Comparison of ENCODE assay signal across 15 cellular contexts in the genomic region with DNA sequence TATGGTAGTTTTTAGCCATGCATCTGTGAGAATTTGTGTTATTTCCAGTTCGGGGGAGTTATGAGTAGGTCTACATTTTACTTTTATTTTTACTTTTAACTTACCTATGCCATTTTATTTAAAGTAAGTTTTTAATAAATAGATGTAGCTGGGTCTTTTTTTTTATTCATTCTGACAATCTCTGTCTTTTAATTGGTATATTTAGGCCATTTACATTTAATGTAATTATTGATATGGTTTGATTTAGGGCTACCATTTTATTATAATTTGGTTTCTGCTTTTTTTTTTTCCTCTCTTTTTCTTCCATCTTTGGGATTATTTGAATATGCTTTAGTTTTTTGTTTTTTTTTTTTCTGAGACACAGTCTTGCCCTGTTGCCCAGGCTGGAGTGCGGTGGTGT. TPM values are rescaled to one million over a fixed set of nuclear protein-coding genes. Genes with fewer than 3 reads are reported as not detected.
DNase-seq lines count a peak whose midpoint lies in the region; ATAC-seq and TF ChIP-seq lines count a peak whose summit lies in the region.
"Had no signal": no experiment of that assay in that cellular context is flagged by ENCODE, and none has a peak within 500 bp of the region (broad histone marks: within the 10 kb centered on the region; RNA-seq: fewer than 3 reads in every experiment).

No MANE protein-coding gene starts in this region.

- peaks cover 3% of the 10 kb centered on the region for H3K4me1 ChIP-seq in fibroblast of lung (ENCODE audit: control insufficient read depth, extremely low read depth, insufficient read depth, low read length)
- H3K4me1 ChIP-seq: colonic mucosa had no signal

- peaks cover 88% of the 10 kb centered on the region for H3F3A ChIP-seq in SU-DHL-6 (ENCODE audit: insufficient read depth)

- H3K4me1 Mint-ChIP-seq in T-helper 1 cell treated with Interleukin-12 subunit alpha and Interleukin-12 subunit beta and Interleukin-4 antibody, amounts not matched to agents 30 μg/mL and 1 μg/mL, for 36 hours (ENCODE audit: low read depth) = peaks cover 20% of the 10 kb centered on the region
- peaks cover 8% of the 10 kb centered on the region for H3K4me1 Mint-ChIP-seq in progenitor cell of endocrine pancreas (ENCODE audit: low read depth)

- H4K20me1 ChIP-seq in SU-DHL-6 (ENCODE audit: low read depth, low read length) (no peaks in the 10 kb centered on the region), fibroblast of lung (ENCODE audit: control insufficient read depth, extremely low read depth, insufficient read depth, low read length) (no peaks in the 10 kb centered on the region)

- H3K4me2 ChIP-seq in SU-DHL-6 (ENCODE audit: low read depth, low read length, poor library complexity, severe bottlenecking) (peak overlapping the region; percentile 96), fibroblast of lung (ENCODE audit: extremely low read depth, insufficient read depth, low read length) (peak overlapping the region; percentile 56)

- peak overlapping the region; percentile 99 for H3K9ac ChIP-seq in SU-DHL-6 (ENCODE audit: low read length)
- no peak overlapping the region for H3K9ac ChIP-seq in fibroblast of lung (ENCODE audit: insufficient read depth, low read length)

- TF ChIP-seq CTCF in SU-DHL-6 (IDR thresholded peaks at IDR 0.05; ENCODE audit: insufficient read depth, low read length, poor library complexity, severe bottlenecking) (no peak), fibroblast of lung (conservative IDR thresholded peaks at IDR 0.05 in 1 of 2, IDR thresholded peaks at IDR 0.05 in 1 of 2; ENCODE audit: low read depth in 1 of 2, low read length in 2 of 2) (no peak), progenitor cell of endocrine pancreas (IDR thresholded peaks at IDR 0.05; ENCODE audit: unreplicated experiment) (no peak)

- no peaks in the 10 kb centered on the region for H3K27me3 ChIP-seq in SU-DHL-6 (ENCODE audit: low read length)
- H3K27me3 ChIP-seq in fibroblast of lung (ENCODE audit: control insufficient read depth, insufficient read depth, low read length) = no peaks in the 10 kb centered on the region
- H3K27me3 ChIP-seq: colonic mucosa, sigmoid colon had no signal

- ATAC-seq in HG02973 (IDR thresholded peaks at IDR 0.05; ENCODE audit: unreplicated experiment) = no peak
- ATAC-seq in GM18520 (IDR thresholded peaks at IDR 0.05; ENCODE audit: unreplicated experiment) = no peak
- ATAC-seq in GM19023 (IDR thresholded peaks at IDR 0.05; ENCODE audit: unreplicated experiment) = no peak

- no peaks in the 10 kb centered on the region for H3K9me2 ChIP-seq in SU-DHL-6 (replicated peaks; ENCODE audit: insufficient read depth, low read length)

- no peak for DNase-seq in T-helper 1 cell
- DNase-seq in fibroblast of lung (ENCODE audit: low read depth in 2 of 2) = no peak
- no peak for DNase-seq in progenitor cell of endocrine pancreas (ENCODE audit: low spot score, unreplicated experiment)
- DNase-seq: activated T-cell treated with anti-CD3 and anti-CD28 coated beads, Interleukin-2, amount 50 U/mL, for 48 hours; colonic mucosa; DMS153; NCI-H1930; PC-9; sigmoid colon had no signal

- no peaks in the 10 kb centered on the region for H3K9me3 ChIP-seq in SU-DHL-6 (ENCODE audit: insufficient read depth, low read length)
- H3K9me3 ChIP-seq in fibroblast of lung (ENCODE audit: control insufficient read depth, insufficient read depth, low read depth, low read length) = no peaks in the 10 kb centered on the region
- H3K9me3 ChIP-seq: colonic mucosa, sigmoid colon had no signal

- peaks cover 10% of the 10 kb centered on the region for H3K36me3 Mint-ChIP-seq in T-helper 1 cell treated with Interleukin-12 subunit alpha and Interleukin-12 subunit beta and Interleukin-4 antibody, amounts not matched to agents 30 μg/mL and 1 μg/mL, for 36 hours (ENCODE audit: low read depth)
- peaks cover 9% of the 10 kb centered on the region for H3K36me3 Mint-ChIP-seq in progenitor cell of endocrine pancreas (ENCODE audit: insufficient read depth)

- H2AFZ ChIP-seq in SU-DHL-6 (ENCODE audit: low read depth, low read length, severe bottlenecking) = no peak overlapping the region
- H2AFZ ChIP-seq in fibroblast of lung (ENCODE audit: low read length) = no peak overlapping the region
- H2AFZ ChIP-seq: PC-9 had no signal

- peak overlapping the region; percentile 47 for H3K4me3 Mint-ChIP-seq in T-helper 1 cell treated with Interleukin-12 subunit alpha and Interleukin-12 subunit beta and Interleukin-4 antibody, amounts not matched to agents 30 μg/mL and 1 μg/mL, for 36 hours
- H3K4me3 Mint-ChIP-seq in progenitor cell of endocrine pancreas (ENCODE audit: low read depth) = peak overlapping the region; percentile 90

- H3K27me3 Mint-ChIP-seq in T-helper 1 cell treated with Interleukin-12 subunit alpha and Interleukin-12 subunit beta and Interleukin-4 antibody, amounts not matched to agents 30 μg/mL and 1 μg/mL, for 36 hours (ENCODE audit: low read depth) = peaks cover 45% of the 10 kb centered on the region
- H3K27me3 Mint-ChIP-seq in progenitor cell of endocrine pancreas = peaks cover 15% of the 10 kb centered on the region

- H3K4me3 ChIP-seq in SU-DHL-6 (ENCODE audit: insufficient read depth, low read length, poor library complexity, severe bottlenecking) (peak overlapping the region; percentile 89), fibroblast of lung (replicated peaks in 1 of 4; ENCODE audit: control extremely low read depth in 1 of 4, insufficient read depth in 1 of 4, low read depth in 3 of 4, low read length in 4 of 4) (peak overlapping the region; percentile 87 to 99 (median 94))
- H3K4me3 ChIP-seq: PC-9 had no signal

- H3K27ac Mint-ChIP-seq in T-helper 1 cell treated with Interleukin-12 subunit alpha and Interleukin-12 subunit beta and Interleukin-4 antibody, amounts not matched to agents 30 μg/mL and 1 μg/mL, for 36 hours = peak overlapping the region; percentile 28
- peak overlapping the region; percentile 64 for H3K27ac Mint-ChIP-seq in progenitor cell of endocrine pancreas

- peaks cover 15% of the 10 kb centered on the region for H3K9me3 Mint-ChIP-seq in T-helper 1 cell treated with Interleukin-12 subunit alpha and Interleukin-12 subunit beta and Interleukin-4 antibody, amounts not matched to agents 30 μg/mL and 1 μg/mL, for 36 hours
- peaks cover 3% of the 10 kb centered on the region for H3K9me3 Mint-ChIP-seq in progenitor cell of endocrine pancreas (ENCODE audit: low read depth)

- H3K79me2 ChIP-seq in SU-DHL-6 (ENCODE audit: insufficient read depth, low read length) (peaks cover 79% of the 10 kb centered on the region), fibroblast of lung (ENCODE audit: control insufficient read depth, insufficient read depth, low read length) (peaks cover 61% of the 10 kb centered on the region)

- peaks cover 25% of the 10 kb centered on the region for H3K36me3 ChIP-seq in SU-DHL-6 (ENCODE audit: low read length)
- H3K36me3 ChIP-seq in fibroblast of lung (ENCODE audit: control insufficient read depth, insufficient read depth, low read length) = no peaks in the 10 kb centered on the region
- H3K36me3 ChIP-seq: colonic mucosa, sigmoid colon had no signal

- peak overlapping the region; percentile 97 for H3K27ac ChIP-seq in SU-DHL-6 (ENCODE audit: low read depth, low read length)
- no peak overlapping the region for H3K27ac ChIP-seq in fibroblast of lung (ENCODE audit: insufficient read depth, low read length)
- H3K27ac ChIP-seq: 22Rv1, colonic mucosa, PC-9 had no signal

RNA-seq across cellular contexts. Expression of gene SWAP70, which starts 1.9 kb away (rescaled TPM):
- total RNA-seq in fibroblast of lung (28.2 and 45.1 TPM in 2 replicates), progenitor cell of endocrine pancreas (18.9 and 19.1 TPM in 2 replicates)
- 45.4 and 74.4 TPM in 2 replicates for polyA plus RNA-seq in fibroblast of lung
- polyA plus RNA-seq in fibroblast of lung (2012) = 33.8 and 58.0 TPM in 2 replicates
- polyA minus RNA-seq in fibroblast of lung (ENCODE audit: low replicate concordance) = 23.5 and 25.1 TPM in 2 replicates
